Comparison of ENCODE assay signal across 11 cellular contexts in genomic region chr12:8035440-8036010, GRCh38. TPM values are rescaled to one million over a fixed set of nuclear protein-coding genes. Genes with fewer than 3 reads are reported as not detected.
DNase-seq lines count a peak whose midpoint lies in the region; ATAC-seq, FAIRE-seq and TF ChIP-seq lines count a peak whose summit lies in the region.
"Had no signal": no experiment of that assay in that cellular context is flagged by ENCODE, and none has a peak within 500 bp of the region (broad histone marks: within the 10 kb centered on the region; RNA-seq: fewer than 3 reads in every experiment).

No MANE protein-coding gene starts in this region.

- no peak for TF ChIP-seq POLR2A in GM12892 (IDR thresholded peaks at IDR 0.05; ENCODE audit: low read depth, low read length)

- peaks cover 9% of the 10 kb centered on the region for H3K79me1 ChIP-seq in trophoblast cell (ENCODE audit: low read length)

- H3K23ac ChIP-seq in trophoblast cell (ENCODE audit: low read length) = no peak overlapping the region

- no TSS peak for BruUV-seq in PC-3 (replicated peaks; lab: Mats Ljungman, UMichigan)

- peak overlapping the region; percentile 3 for H4K91ac ChIP-seq in trophoblast cell (ENCODE audit: low read depth, low read length)

- no peaks in the 10 kb centered on the region for H3K9me2 ChIP-seq in PC-3 (replicated peaks; ENCODE audit: low read length)

- H2AK5ac ChIP-seq in trophoblast cell (ENCODE audit: low read length) = no peak overlapping the region

- no peak overlapping the region for H3K4me3 ChIP-seq in CD4-positive, alpha-beta memory T cell (ENCODE audit: low read length in 2 of 2)
- H3K4me3 ChIP-seq in PC-3 (ENCODE audit: low read length) = no peak overlapping the region
- H3K4me3 ChIP-seq in foreskin fibroblast (ENCODE audit: low read depth in 1 of 2, low read length in 2 of 2) = peak overlapping the region; percentile 20 to 85
- no peak overlapping the region for H3K4me3 ChIP-seq in trophoblast cell (ENCODE audit: low read depth, low read length)

- H4K12ac ChIP-seq in trophoblast cell (ENCODE audit: low read depth, low read length) = no peak overlapping the region

- no peaks in the 10 kb centered on the region for H3K9me3 ChIP-seq in CD4-positive, alpha-beta memory T cell (ENCODE audit: control insufficient read depth in 1 of 2, low read length in 2 of 2)
- H3K9me3 ChIP-seq in PC-3 (ENCODE audit: low read length) = no peaks in the 10 kb centered on the region
- no peaks in the 10 kb centered on the region for H3K9me3 ChIP-seq in trophoblast cell (ENCODE audit: insufficient read depth, low read depth, low read length)

- no peaks in the 10 kb centered on the region for H3F3A ChIP-seq in PC-3 (ENCODE audit: low read length, unreplicated experiment)

- WGBS in trophoblast cell (ENCODE audit: extremely low coverage, insufficient coverage, insufficient read length) = no CpG with 5 or more reads among the region's 5 CpGs

- no peaks in the 10 kb centered on the region for H3K27me3 Mint-ChIP-seq in CD4-positive, alpha-beta memory T cell

- H2AFZ ChIP-seq in PC-3 (ENCODE audit: low read length) (no peak overlapping the region), trophoblast cell (ENCODE audit: insufficient read depth, low read length, poor library complexity) (no peak overlapping the region)

- H4K8ac ChIP-seq in trophoblast cell (ENCODE audit: low read depth, low read length) = no peak overlapping the region

- H3K9ac ChIP-seq in PC-3 (ENCODE audit: low read length) = no peak overlapping the region
- no peak overlapping the region for H3K9ac ChIP-seq in trophoblast cell (ENCODE audit: low read length)

- H3K18ac ChIP-seq in trophoblast cell (ENCODE audit: low read length) = no peak overlapping the region

- peaks cover 1 to 22% of the 10 kb centered on the region in 2 donors for H3K36me3 Mint-ChIP-seq in CD4-positive, alpha-beta memory T cell
- H3K36me3 Mint-ChIP-seq in activated naive CD4-positive, alpha-beta T cell treated with anti-CD3 and anti-CD28 coated beads, Interleukin-2, amount 50 U/mL, for 72 hours = peaks cover 6 to 13% of the 10 kb centered on the region in 2 donors

- H3K4me1 ChIP-seq in CD4-positive, alpha-beta memory T cell (ENCODE audit: insufficient read depth, low read length) = peaks cover 73% of the 10 kb centered on the region
- peaks cover 19% of the 10 kb centered on the region for H3K4me1 ChIP-seq in PC-3 (ENCODE audit: insufficient read depth, low read length)
- H3K4me1 ChIP-seq in trophoblast cell (ENCODE audit: control insufficient read depth in 1 of 2, insufficient read depth in 2 of 2, low read length in 2 of 2) = peaks cover 17 to 33% of the 10 kb centered on the region in 2 experiments

- intact Hi-C loops in CD4-positive, alpha-beta memory T cell (cut with micrococcal nuclease) = no loop called here
- intact Hi-C loops in PC-3 (cut with micrococcal nuclease) = no loop called here

- H3K4me2 ChIP-seq in PC-3 (ENCODE audit: low read length) (peak overlapping the region; percentile 97), trophoblast cell (ENCODE audit: low read length) (peak overlapping the region; percentile 13)

- no peak for DNase-seq in CD4-positive, alpha-beta memory T cell
- DNase-seq in PC-3 (no peak), foreskin fibroblast (peak in 1 of 2 donors; percentile 15), trophoblast cell (peak; percentile 58 to 70), GM13977 (ENCODE audit: low spot score) (no peak), NK-92 (lab: John Stamatoyannopoulos, UW; ENCODE audit: unreplicated experiment) (no peak), GM12892 (ENCODE audit: insufficient read length) (no peak)
- DNase-seq in activated naive CD4-positive, alpha-beta T cell treated with anti-CD3 and anti-CD28 coated beads, Interleukin-2, amount 50 U/mL, for 72 hours (ENCODE audit: low spot score in 2 of 2) = no peak
- DNase-seq: activated CD8-positive, alpha-beta memory T cell treated with anti-CD3 and anti-CD28 coated beads, Interleukin-2, amount 50 U/mL, for 4 hours; NCI-H510A treated with DMSO at 0.1 percent for 48 hours; SW 1271 had no signal

- ATAC-seq in PC-3 = no peak
- no peak for ATAC-seq in activated naive CD4-positive, alpha-beta T cell treated with anti-CD3 and anti-CD28 coated beads, Interleukin-2, amount 50 U/mL, for 72 hours

- in situ Hi-C loops in GM13977 (cut with MboI; ENCODE audit: low pct_unique_long_range_greater_than_20kb, low sequenced_read_pairs, unreplicated experiment) = no loop called here

- POLR2A ChIA-PET in CD4-positive, alpha-beta memory T cell (lab: Charles Lee; ENCODE audit: partially characterized antibody) = interaction anchor here (0.6 to 5.3 kb wide), 3 partner anchors 8 to 101 kb away, joined by 6 to 29 read pairs (median 12); partner anchors contain the start of gene SLC2A3
- POLR2A ChIA-PET in PC-3 (lab: Charles Lee; ENCODE audit: unreplicated experiment) = no interaction called here

- peaks cover 54 to 74% (median 68%) of the 10 kb centered on the region in 4 donors for H3K4me1 Mint-ChIP-seq in CD4-positive, alpha-beta memory T cell

- peaks cover 8% of the 10 kb centered on the region for H3K36me3 ChIP-seq in CD4-positive, alpha-beta memory T cell (ENCODE audit: insufficient read depth, low read length)
- H3K36me3 ChIP-seq in PC-3 (ENCODE audit: low read depth, low read length) (no peaks in the 10 kb centered on the region), trophoblast cell (ENCODE audit: control insufficient read depth in 1 of 2, insufficient read depth in 2 of 2, low read length in 2 of 2) (peaks cover 3 to 7% of the 10 kb centered on the region in 2 experiments)

- peak overlapping the region; percentile 37 to 92 (median 88) for H3K4me3 Mint-ChIP-seq in CD4-positive, alpha-beta memory T cell

- TF ChIP-seq CTCF in PC-3 (conservative IDR thresholded peaks at IDR 0.05; ENCODE audit: low read depth, low read length) (no peak), foreskin fibroblast (IDR thresholded peaks at IDR 0.05; ENCODE audit: low read depth, low read length) (no peak), GM13977 (IDR thresholded peaks at IDR 0.05; ENCODE audit: extremely low read depth, insufficient read depth, missing control alignments) (no peak)

- H3K4ac ChIP-seq in trophoblast cell (ENCODE audit: low read depth, low read length) = no peak overlapping the region

- peak overlapping the region in 6 of 7 donors; percentile 25 to 96 (median 86) for H3K27ac Mint-ChIP-seq in CD4-positive, alpha-beta memory T cell
- peak overlapping the region in 1 of 2 donors; percentile 16 for H3K27ac Mint-ChIP-seq in activated naive CD4-positive, alpha-beta T cell treated with anti-CD3 and anti-CD28 coated beads, Interleukin-2, amount 50 U/mL, for 72 hours

- CTCF ChIA-PET in CD4-positive, alpha-beta memory T cell (lab: Charles Lee; ENCODE audit: partially characterized antibody) = interaction anchor here (6.6 to 8.5 kb wide), 2 partner anchors 10 to 45 kb away, joined by 46 to 85 read pairs; partner anchors contain the start of gene NECAP1
- CTCF ChIA-PET in PC-3 (lab: Charles Lee) = no interaction called here

- no peaks in the 10 kb centered on the region for H3K9me3 Mint-ChIP-seq in CD4-positive, alpha-beta memory T cell
- H3K9me3 Mint-ChIP-seq in activated naive CD4-positive, alpha-beta T cell treated with anti-CD3 and anti-CD28 coated beads, Interleukin-2, amount 50 U/mL, for 72 hours = no peaks in the 10 kb centered on the region

- peak overlapping the region; percentile 97 for H3K27ac ChIP-seq in CD4-positive, alpha-beta memory T cell (ENCODE audit: low read depth, low read length)
- H3K27ac ChIP-seq in PC-3 (ENCODE audit: low read length) (no peak overlapping the region), trophoblast cell (ENCODE audit: low read depth, low read length) (peak overlapping the region; percentile 42)

- H3K14ac ChIP-seq in trophoblast cell (ENCODE audit: low read length) = no peak overlapping the region

- H3K27me3 ChIP-seq in CD4-positive, alpha-beta memory T cell (ENCODE audit: insufficient read depth, low read length) = no peaks in the 10 kb centered on the region
- no peaks in the 10 kb centered on the region for H3K27me3 ChIP-seq in PC-3 (ENCODE audit: low read length)
- no peaks in the 10 kb centered on the region for H3K27me3 ChIP-seq in trophoblast cell (ENCODE audit: insufficient read depth, low read length)

- no peak overlapping the region for H2BK12ac ChIP-seq in trophoblast cell (ENCODE audit: low read length)

- FAIRE-seq in GM12892 (lab: Jason Lieb, UNC) = no peak

- peaks cover 30% of the 10 kb centered on the region for H3K79me2 ChIP-seq in PC-3 (ENCODE audit: low read length)
- H3K79me2 ChIP-seq in trophoblast cell (ENCODE audit: control insufficient read depth, insufficient read depth, low read length, poor library complexity) = peaks cover 9% of the 10 kb centered on the region

- no peaks in the 10 kb centered on the region; the same call in 1 of the 2 replicates for H4K20me1 ChIP-seq in PC-3 (ENCODE audit: low read length)

- no peak overlapping the region for H2BK120ac ChIP-seq in trophoblast cell (ENCODE audit: insufficient read depth, low read length, poor library complexity)

- H2BK5ac ChIP-seq in trophoblast cell (ENCODE audit: low read depth, low read length, poor library complexity) = peak overlapping the region; percentile 8

RNA-seq across cellular contexts. Expression of gene FOXJ2, which starts 3.0 kb away (rescaled TPM):
- total RNA-seq in CD4-positive, alpha-beta memory T cell = 10 to 100 TPM; 32.4 to 33.4 TPM
- polyA plus RNA-seq in CD4-positive, alpha-beta memory T cell = 10 to 100 TPM in 1 of 2 donors, 1 to 10 TPM in 1; 4.8 to 18.3 TPM
- 6.9 and 10.0 TPM in 2 replicates for total RNA-seq in PC-3 (2014; rRNA removed)
- polyA plus RNA-seq in trophoblast cell (2013) = 22.7 TPM in 2 replicates
- 5.1 TPM for polyA plus RNA-seq in GM12892 (2012; ENCODE audit: missing spikeins)
- total RNA-seq in activated naive CD4-positive, alpha-beta T cell treated with anti-CD3 and anti-CD28 coated beads, Interleukin-2, amount 50 U/mL, for 72 hours = 10 to 100 TPM; 14.3 to 16.9 TPM

RNA-seq across cellular contexts. Expression of gene C3AR1, which starts 30.6 kb away (rescaled TPM):
- total RNA-seq in CD4-positive, alpha-beta memory T cell = 1 to 10 TPM; 4.6 to 6.1 TPM
- polyA plus RNA-seq in CD4-positive, alpha-beta memory T cell = 10 to 100 TPM in 1 of 2 donors, 1 to 10 TPM in 1; 8.6 to 10.6 TPM
- total RNA-seq in PC-3 (2014; rRNA removed) = not detected in 2 replicates
- polyA plus RNA-seq in trophoblast cell (2013) = 0.10 TPM in 2 replicates
- not detected for polyA plus RNA-seq in GM12892 (2012; ENCODE audit: missing spikeins)
- total RNA-seq in activated naive CD4-positive, alpha-beta T cell treated with anti-CD3 and anti-CD28 coated beads, Interleukin-2, amount 50 U/mL, for 72 hours = 1 to 10 TPM in 1 of 2 donors, under 1 TPM in 1; 0.54 to 3.1 TPM

RNA-seq across cellular contexts. Expression of gene NECAP1, which starts 46.5 kb away (rescaled TPM):
- 10 to 100 TPM; 59.2 to 59.5 TPM for total RNA-seq in CD4-positive, alpha-beta memory T cell
- polyA plus RNA-seq in CD4-positive, alpha-beta memory T cell = 10 to 100 TPM; 24.3 to 29.3 TPM
- 27.8 and 34.8 TPM in 2 replicates for total RNA-seq in PC-3 (2014; rRNA removed)
- polyA plus RNA-seq in trophoblast cell (2013) = 14.5 and 14.9 TPM in 2 replicates
- polyA plus RNA-seq in GM12892 (2012; ENCODE audit: missing spikeins) = 17.4 TPM
- total RNA-seq in activated naive CD4-positive, alpha-beta T cell treated with anti-CD3 and anti-CD28 coated beads, Interleukin-2, amount 50 U/mL, for 72 hours = 10 to 100 TPM; 23.2 to 43.8 TPM

Comparison
In these comparisons a context has a peak if more than half of its experiments do, and no peak if none do; other contexts are left out.
1. DNase-seq: peak in trophoblast cell (2 of 2); none in CD4-positive, alpha-beta memory T cell (0 of 5), PC-3 (single experiment), GM13977 (single experiment), NK-92 (single experiment), GM12892 (single experiment) and activated naive CD4-positive, alpha-beta T cell treated with anti-CD3 and anti-CD28 coated beads, Interleukin-2, amount 50 U/mL, for 72 hours (0 of 2).
2. H3K4me3 ChIP-seq: peak in foreskin fibroblast (2 of 2); none in CD4-positive, alpha-beta memory T cell (0 of 2), PC-3 (single experiment) and trophoblast cell (single experiment).